Comparison of ENCODE assay signal across 17 cellular contexts in genomic region chr18:49342690-49343089, GRCh38.
A peak's percentile ranks its signal among the peaks of the same experiment; 100 is the strongest.
DNase-seq lines count a peak whose midpoint lies in the region; ATAC-seq, FAIRE-seq and TF ChIP-seq lines count a peak whose summit lies in the region.
"Had no signal": no experiment of that assay in that cellular context is flagged by ENCODE, and none has a peak within 500 bp of the region (broad histone marks: within the 10 kb centered on the region; RNA-seq: fewer than 3 reads in every experiment).

No MANE protein-coding gene starts in this region.

- CTCF ChIA-PET in HepG2 (lab: Yijun Ruan, JAX; ENCODE audit: low intra/inter-chr PET ratio, low total read pairs), result no interaction called here
- CTCF ChIA-PET in Panc1 (lab: Charles Lee), result no interaction called here

- H3K27ac ChIP-seq in HepG2 (ENCODE audit: extremely low read length, insufficient read depth, low read length) (no peak overlapping the region), right lobe of liver (no peak overlapping the region), Panc1 (ENCODE audit: low read length) (no peak overlapping the region)
- H3K27ac ChIP-seq: RWPE1, SJCRH30 had no signal

- TF ChIP-seq POLR2A in HepG2 (IDR thresholded peaks at IDR 0.05; ENCODE audit: insufficient read depth in 1 of 2, low read depth in 2 of 2, low read length in 2 of 2), result no peak
- TF ChIP-seq POLR2A in right lobe of liver (IDR thresholded peaks at IDR 0.05), result no peak

- H3K9me3 ChIP-seq in HepG2 (ENCODE audit: low read length) (no peaks in the 10 kb centered on the region), right lobe of liver (no peaks in the 10 kb centered on the region), Panc1 (ENCODE audit: control insufficient read depth, insufficient read depth, low read depth, low read length) (no peaks in the 10 kb centered on the region)
- H3K9me3 ChIP-seq: SJCRH30 had no signal

- no peaks in the 10 kb centered on the region for H3K27me3 ChIP-seq in HepG2 (ENCODE audit: control insufficient read depth in 1 of 2, insufficient read depth in 2 of 2, low read length in 2 of 2)
- H3K27me3 ChIP-seq in right lobe of liver, result no peaks in the 10 kb centered on the region
- no peaks in the 10 kb centered on the region for H3K27me3 ChIP-seq in Panc1 (ENCODE audit: control insufficient read depth, insufficient read depth, low read length)
- H3K27me3 ChIP-seq: SJCRH30 had no signal

- TF ChIP-seq CTCF in HepG2 (CRISPR knock-in tag; IDR thresholded peaks at IDR 0.05) (no peak), right lobe of liver (IDR thresholded peaks at IDR 0.05) (no peak), Panc1 (IDR thresholded peaks at IDR 0.05) (no peak)

- 100% methylated on average over 1 of the region's 1 CpG for WGBS in HepG2 (ENCODE audit: low lambda C conversion rate)
- 100% methylated on average over 1 of the region's 1 CpG for WGBS in right lobe of liver (ENCODE audit: insufficient coverage, low coverage, low lambda C conversion rate, missing lambda C conversion rate)

- no peak overlapping the region for H2AFZ ChIP-seq in HepG2 (ENCODE audit: low read length)

- H3K36me3 ChIP-seq in HepG2 (replicated peaks in 1 of 2; ENCODE audit: control insufficient read depth in 1 of 2, insufficient read depth in 2 of 2, low read length in 2 of 2) (no peaks in the 10 kb centered on the region), right lobe of liver (no peaks in the 10 kb centered on the region), Panc1 (ENCODE audit: control insufficient read depth, insufficient read depth, low read length) (no peaks in the 10 kb centered on the region)
- H3K36me3 ChIP-seq: SJCRH30 had no signal

- no peak for TF ChIP-seq RAD21 in HepG2 (CRISPR knock-in tag; IDR thresholded peaks at IDR 0.05)

- POLR2A ChIA-PET in HepG2 (lab: Yijun Ruan, JAX), result no interaction called here
- POLR2A ChIA-PET in Panc1 (lab: Charles Lee), result no interaction called here

- no peak for ATAC-seq in HepG2
- ATAC-seq in right lobe of liver, result no peak
- ATAC-seq in Panc1, result no peak
- peak; percentile 97 for ATAC-seq in esophagus mucosa
- no peak for ATAC-seq in HG03432 (IDR thresholded peaks at IDR 0.05; ENCODE audit: unreplicated experiment)

- BruUV-seq in HepG2 (replicated peaks; lab: Mats Ljungman, UMichigan) (no TSS peak), Panc1 (replicated peaks; lab: Mats Ljungman, UMichigan) (no TSS peak)

- no peak overlapping the region for H3K4me2 ChIP-seq in HepG2 (ENCODE audit: low read depth, low read length)

- TF ChIP-seq EP300 in HepG2 (IDR thresholded peaks at IDR 0.05; ENCODE audit: low read depth in 2 of 2, low read length in 2 of 2) (no peak), HepG2 (CRISPR knock-in tag; IDR thresholded peaks at IDR 0.05; ENCODE audit: borderline replicate concordance) (no peak)

- in situ Hi-C loops in HepG2 (cut with HindIII; ENCODE audit: extremely low pct_ligation_motif_present, low pct_unique_long_range_greater_than_20kb), result no loop called here
- in situ Hi-C loops in Panc1 (cut with HindIII; ENCODE audit: low pct_unique_long_range_greater_than_20kb, low sequenced_read_pairs), result no loop called here

- no peak overlapping the region for H3K9ac ChIP-seq in HepG2 (ENCODE audit: insufficient read depth, low read depth, low read length)

- no peak overlapping the region for H3K4me3 ChIP-seq in HepG2 (replicated peaks in 1 of 3; ENCODE audit: insufficient read depth in 1 of 3, low read depth in 2 of 3, low read length in 3 of 3)
- H3K4me3 ChIP-seq in right lobe of liver, result no peak overlapping the region
- H3K4me3 ChIP-seq in Panc1 (ENCODE audit: low read depth in 2 of 2, low read length in 2 of 2), result no peak overlapping the region
- H3K4me3 ChIP-seq: SJCRH30 had no signal

- peak; percentile 29 for DNase-seq in HepG2 (ENCODE audit: low spot score)
- no peak for DNase-seq in right lobe of liver
- DNase-seq in Panc1 (ENCODE audit: low read depth, low spot score), result peak; percentile 12
- no peak for DNase-seq in head of caudate nucleus
- no peak for DNase-seq in NK-92 treated with Interleukin-12 subunit alpha and Interleukin-12 subunit beta, amount 100 ng/mL, for 24 hours (lab: John Stamatoyannopoulos, UW)
- DNase-seq: DMS79, H7, NCI-H1105 treated with DMSO at 0.1 percent for 48 hours, NCI-H1694, NCI-H2081 treated with DMSO at 0.1 percent for 48 hours, NCI-H748 treated with DMSO at 0.1 percent for 48 hours, OCI-M1, SJCRH30 had no signal

- H3K4me1 ChIP-seq in HepG2 (ENCODE audit: insufficient read depth, low read length) (peaks cover 8% of the 10 kb centered on the region; the same call in 1 of the 2 replicates), right lobe of liver (no peaks in the 10 kb centered on the region), Panc1 (ENCODE audit: control insufficient read depth, insufficient read depth, low read length) (no peaks in the 10 kb centered on the region)
- H3K4me1 ChIP-seq: SJCRH30 had no signal

- FAIRE-seq in HepG2 (lab: Jason Lieb, UNC), result no peak
- FAIRE-seq: HTR-8/SVneo had no signal

- intact Hi-C loops in HepG2 (cut with micrococcal nuclease; ENCODE audit: unreplicated experiment), result no loop called here
- intact Hi-C loops in right lobe of liver (cut with DNase I), result no loop called here
- intact Hi-C loops in Panc1 (cut with micrococcal nuclease; ENCODE audit: unreplicated experiment), result no loop called here
- intact Hi-C loops in head of caudate nucleus (cut with DNase I), result no loop called here

- H3K79me2 ChIP-seq in HepG2 (ENCODE audit: insufficient read depth, low read length), result no peaks in the 10 kb centered on the region

- no peaks in the 10 kb centered on the region for H4K20me1 ChIP-seq in HepG2 (ENCODE audit: insufficient read depth, low read length)

TF ChIP-seq in HepG2, 621 proteins besides CTCF, POLR2A, EP300 and RAD21:
- TF ChIP-seq GLI4 (CRISPR knock-in tag; IDR thresholded peaks at IDR 0.05; ENCODE audit: borderline replicate concordance) (no peak), CEBPG (CRISPR knock-in tag; IDR thresholded peaks at IDR 0.05) (peak; percentile 20; the same call in 1 of the 2 replicates), ZNF44 (CRISPR knock-in tag; IDR thresholded peaks at IDR 0.05) (no peak), TBP (CRISPR knock-in tag; IDR thresholded peaks at IDR 0.05) (no peak), ZNF12 (CRISPR knock-in tag; IDR thresholded peaks at IDR 0.05) (0 out of 2 replicates have a peak, but pooled peaks have one; percentile 32), ZNF546 (CRISPR knock-in tag; conservative IDR thresholded peaks at IDR 0.05) (no peak), BORCS8-MEF2B (CRISPR knock-in tag; IDR thresholded peaks at IDR 0.05) (no peak), ATF7 (IDR thresholded peaks at IDR 0.05) (0 out of 2 replicates have a peak, but pooled peaks have one; percentile 26), ATF7 (CRISPR knock-in tag; IDR thresholded peaks at IDR 0.05) (no peak), CEBPB (IDR thresholded peaks at IDR 0.05; ENCODE audit: borderline replicate concordance, low read depth, low read length) (peak; percentile 78), FOXA1 (IDR thresholded peaks at IDR 0.05) (no peak), FOXA1 (CRISPR knock-in tag; IDR thresholded peaks at IDR 0.05) (peak; percentile 36; the same call in 1 of the 2 replicates), FOXA3 (CRISPR knock-in tag; IDR thresholded peaks at IDR 0.05) (0 out of 2 replicates have a peak, but pooled peaks have one; percentile 11)

Comparison
In these comparisons a context has a peak if more than half of its experiments do, and no peak if none do; other contexts are left out.
1. DNase-seq: peak in HepG2 (single experiment) and Panc1 (single experiment); none in right lobe of liver (0 of 3), head of caudate nucleus (0 of 42) and NK-92 treated with Interleukin-12 subunit alpha and Interleukin-12 subunit beta, amount 100 ng/mL, for 24 hours (single experiment).